19 cellular contexts compared by ENCODE assay signal in the genomic region with DNA sequence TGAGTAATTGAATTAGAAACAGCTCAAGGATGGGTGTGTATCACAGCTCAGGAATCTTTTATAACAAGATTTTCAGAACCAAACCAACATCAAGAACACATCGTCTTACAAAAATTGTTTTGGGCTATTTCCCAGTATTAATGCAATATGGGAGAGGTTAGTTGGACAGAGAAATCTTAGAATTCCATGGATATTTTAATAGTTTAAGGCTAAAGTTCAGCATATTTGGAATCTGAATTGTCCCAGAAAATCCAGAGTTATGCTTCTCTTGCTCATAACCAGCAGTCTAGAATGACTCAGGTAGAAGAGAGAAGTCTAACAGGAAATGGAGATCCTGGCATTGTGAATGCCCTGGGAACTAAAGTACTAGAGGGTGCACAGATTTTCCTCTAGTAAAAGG.
A peak's percentile ranks its signal among the peaks of the same experiment; 100 is the strongest.
DNase-seq lines count a peak whose midpoint lies in the region; ATAC-seq, FAIRE-seq and TF ChIP-seq lines count a peak whose summit lies in the region.
"Had no signal": no experiment of that assay in that cellular context is flagged by ENCODE, and none has a peak within 500 bp of the region (broad histone marks: within the 10 kb centered on the region; RNA-seq: fewer than 3 reads in every experiment).

No MANE protein-coding gene starts in this region.

- H2AFZ ChIP-seq in K562 (ENCODE audit: low read depth, low read length): no peak overlapping the region

- H3K36me3 ChIP-seq in K562 (ENCODE audit: control insufficient read depth, insufficient read depth, low read length): no peaks in the 10 kb centered on the region
- H3K36me3 ChIP-seq in lower lobe of right lung: no peaks in the 10 kb centered on the region
- no peaks in the 10 kb centered on the region for H3K36me3 ChIP-seq in aorta (ENCODE audit: control insufficient read depth in 1 of 2, insufficient read depth in 2 of 2, low read length in 1 of 2)
- no peaks in the 10 kb centered on the region for H3K36me3 ChIP-seq in vagina
- H3K36me3 ChIP-seq: right atrium auricular region, WERI-Rb-1 had no signal

- H3K27me3 Mint-ChIP-seq in stimulated activated memory B cell treated with anti-CD40 and anti-IgM and Interleukin-4, amounts not matched to agents 10 μg/mL and 1 μg/mL and 100 μg/mL, for 72 hours: peaks cover 32% of the 10 kb centered on the region

- no peaks in the 10 kb centered on the region for H3K36me3 Mint-ChIP-seq in stimulated activated memory B cell treated with anti-CD40 and anti-IgM and Interleukin-4, amounts not matched to agents 10 μg/mL and 1 μg/mL and 100 μg/mL, for 72 hours

- no peak overlapping the region for H3K4me3 ChIP-seq in right cardiac atrium (ENCODE audit: low read length)
- no peak overlapping the region for H3K4me3 ChIP-seq in K562
- H3K4me3 ChIP-seq in lower lobe of right lung: no peak overlapping the region
- H3K4me3 ChIP-seq in aorta (ENCODE audit: low read length in 2 of 2): no peak overlapping the region
- H3K4me3 ChIP-seq in vagina: no peak overlapping the region
- H3K4me3 ChIP-seq: right atrium auricular region had no signal

- no TSS peak for BruUV-seq in K562 (replicated peaks; lab: Mats Ljungman, UMichigan)

- TF ChIP-seq POLR2A in K562 (conservative IDR thresholded peaks at IDR 0.05) (no peak), vagina (IDR thresholded peaks at IDR 0.05) (no peak)

- peaks cover 5% of the 10 kb centered on the region for H3K4me1 ChIP-seq in right cardiac atrium (ENCODE audit: control insufficient read depth, insufficient read depth, low read length)
- no peaks in the 10 kb centered on the region for H3K4me1 ChIP-seq in K562 (replicated peaks in 1 of 2; ENCODE audit: control insufficient read depth in 2 of 2, insufficient read depth in 2 of 2, low read length in 2 of 2)
- peaks cover 40% of the 10 kb centered on the region for H3K4me1 ChIP-seq in lower lobe of right lung
- H3K4me1 ChIP-seq in aorta (ENCODE audit: control insufficient read depth in 1 of 2, insufficient read depth in 2 of 2, low read length in 2 of 2): no peaks in the 10 kb centered on the region
- H3K4me1 ChIP-seq in vagina: peaks cover 7% of the 10 kb centered on the region

- peak; percentile 46 for FAIRE-seq in K562 (lab: Jason Lieb, UNC)
- FAIRE-seq: D721Med, endothelial cell of umbilical vein had no signal

- no peak overlapping the region for H3K27ac Mint-ChIP-seq in stimulated activated memory B cell treated with anti-CD40 and anti-IgM and Interleukin-4, amounts not matched to agents 10 μg/mL and 1 μg/mL and 100 μg/mL, for 72 hours
- H3K27ac Mint-ChIP-seq: H9, nephron progenitor cell had no signal

- no peak overlapping the region for H3K9ac ChIP-seq in K562 (ENCODE audit: insufficient read depth in 1 of 2, low read depth in 2 of 2, low read length in 2 of 2)

- DNase-seq in right cardiac atrium: no peak
- no peak for DNase-seq in Right ventricle myocardium inferior (ENCODE audit: missing footprints)
- no peak for DNase-seq in K562 (ENCODE audit: extremely low read depth in 1 of 4, low spot score in 3 of 4)
- no peak for DNase-seq in lower lobe of right lung
- DNase-seq in aorta: no peak
- no peak for DNase-seq in vagina (ENCODE audit: extremely low spot score in 2 of 2)
- DNase-seq in HuH-7 (ENCODE audit: low spot score): no peak
- DNase-seq: H9; hypothalamus; left colon; NCI-H510A; stimulated activated naive CD4-positive, alpha-beta T cell treated with Interleukin-2 at 50 U/mL for 16 hours; WERI-Rb-1 had no signal

- WGBS in right cardiac atrium: 45% methylated on average over 1 of the region's 1 CpG
- 0% methylated on average over 1 of the region's 1 CpG for WGBS in K562 (ENCODE audit: insufficient coverage, low coverage, missing lambda C conversion rate)
- 2 to 5% methylated on average over 1 of the region's 1 CpG for WGBS in aorta, 2 donors

- intact Hi-C loops in right cardiac atrium (cut with DNase I): no loop called here
- intact Hi-C loops in Right ventricle myocardium inferior (cut with DNase I): no loop called here
- intact Hi-C loops in K562 (cut with micrococcal nuclease): no loop called here
- intact Hi-C loops in lower lobe of right lung (cut with DNase I): no loop called here
- intact Hi-C loops in aorta (cut with DNase I): no loop called here
- intact Hi-C loops in vagina (cut with DNase I): loop anchor here (10.0 kb wide), 1 partner anchor 55 kb away; no protein-coding TSS in a partner anchor

- no peaks in the 10 kb centered on the region for H3K4me1 Mint-ChIP-seq in stimulated activated memory B cell treated with anti-CD40 and anti-IgM and Interleukin-4, amounts not matched to agents 10 μg/mL and 1 μg/mL and 100 μg/mL, for 72 hours
- H3K4me1 Mint-ChIP-seq: central memory CD8-positive, alpha-beta T cell; nephron progenitor cell had no signal

- TF ChIP-seq CTCF in K562 (IDR thresholded peaks at IDR 0.05 in 2 of 3, conservative IDR thresholded peaks at IDR 0.05 in 1 of 3; ENCODE audit: insufficient read depth in 2 of 3, low read depth in 1 of 3, low read length in 3 of 3) (no peak), lower lobe of right lung (IDR thresholded peaks at IDR 0.05) (no peak), vagina (IDR thresholded peaks at IDR 0.05) (no peak)

- H3K9me3 Mint-ChIP-seq in stimulated activated memory B cell treated with anti-CD40 and anti-IgM and Interleukin-4, amounts not matched to agents 10 μg/mL and 1 μg/mL and 100 μg/mL, for 72 hours: peaks cover 4% of the 10 kb centered on the region
- H3K9me3 Mint-ChIP-seq: central memory CD8-positive, alpha-beta T cell; nephron progenitor cell had no signal

- H3K27me3 ChIP-seq in right cardiac atrium (ENCODE audit: control insufficient read depth, insufficient read depth) (no peaks in the 10 kb centered on the region), K562 (ENCODE audit: control insufficient read depth in 2 of 2, insufficient read depth in 2 of 2, low read length in 2 of 2) (peaks cover 0 to 2% of the 10 kb centered on the region in 2 experiments; a peak in 3 of 5 replicates), lower lobe of right lung (ENCODE audit: low read depth) (no peaks in the 10 kb centered on the region), aorta (ENCODE audit: control insufficient read depth in 1 of 2, insufficient read depth in 2 of 2, low read length in 1 of 2) (no peaks in the 10 kb centered on the region), vagina (no peaks in the 10 kb centered on the region)
- H3K27me3 ChIP-seq: right atrium auricular region had no signal

- H3K9me1 ChIP-seq in K562 (ENCODE audit: control insufficient read depth, insufficient read depth, low read length): no peaks in the 10 kb centered on the region

- POLR2A ChIA-PET in K562 (lab: Yijun Ruan, JAX): interaction anchor here (1.0 to 1.2 kb wide), 4 partner anchors 9 to 51 kb away, joined by 3 to 4 read pairs (median 3); no protein-coding TSS in a partner anchor

- in situ Hi-C loops in K562 (cut with MboI): no loop called here

- H3K4me2 ChIP-seq in K562 (ENCODE audit: insufficient read depth, low read length): no peak overlapping the region

- no peak for TF ChIP-seq RAD21 in K562 (CRISPR knock-in tag; conservative IDR thresholded peaks at IDR 0.05 in 1 of 2, IDR thresholded peaks at IDR 0.05 in 1 of 2)

- TF ChIP-seq EP300 in K562 (IDR thresholded peaks at IDR 0.05; ENCODE audit: low read length): no peak

- H4K20me1 ChIP-seq in K562 (replicated peaks; ENCODE audit: control insufficient read depth, insufficient read depth, low read length): no peaks in the 10 kb centered on the region

- peak in 1 of 2 donors; percentile 39 for ATAC-seq in right cardiac atrium
- no peak for ATAC-seq in Right ventricle myocardium inferior
- ATAC-seq in K562: no peak
- peak; percentile 9 to 23 for ATAC-seq in lower lobe of right lung
- peak; percentile 17 for ATAC-seq in aorta (ENCODE audit: low FRiP score)
- no peak for ATAC-seq in stimulated activated memory B cell treated with anti-CD40 and anti-IgM and Interleukin-4, amounts not matched to agents 10 μg/mL and 1 μg/mL and 100 μg/mL, for 72 hours
- ATAC-seq: left colon had no signal

- CTCF ChIA-PET in K562 (lab: Yijun Ruan, JAX; ENCODE audit: low intra/inter-chr PET ratio): no interaction called here

- no peaks in the 10 kb centered on the region for H3K79me2 ChIP-seq in K562 (ENCODE audit: control insufficient read depth, insufficient read depth, low read length)

- H3K9me3 ChIP-seq in right cardiac atrium (ENCODE audit: control insufficient read depth, low read length): no peaks in the 10 kb centered on the region
- no peaks in the 10 kb centered on the region for H3K9me3 ChIP-seq in K562 (replicated peaks; ENCODE audit: control insufficient read depth, insufficient read depth, low read depth, low read length)
- no peaks in the 10 kb centered on the region for H3K9me3 ChIP-seq in lower lobe of right lung
- H3K9me3 ChIP-seq in aorta (ENCODE audit: control insufficient read depth, low read length): no peaks in the 10 kb centered on the region
- no peaks in the 10 kb centered on the region for H3K9me3 ChIP-seq in vagina
- H3K9me3 ChIP-seq: right atrium auricular region had no signal

- H3K27ac ChIP-seq in right cardiac atrium (ENCODE audit: low read length) (peak overlapping the region; percentile 62), K562 (ENCODE audit: extremely low read depth, low read depth, low read length) (no peak overlapping the region), lower lobe of right lung (peak overlapping the region; percentile 63), aorta (ENCODE audit: low read depth in 1 of 2, low read length in 2 of 2) (no peak overlapping the region), vagina (no peak overlapping the region)
- H3K27ac ChIP-seq: right atrium auricular region, WERI-Rb-1 had no signal

- H3K4me3 Mint-ChIP-seq in stimulated activated memory B cell treated with anti-CD40 and anti-IgM and Interleukin-4, amounts not matched to agents 10 μg/mL and 1 μg/mL and 100 μg/mL, for 72 hours: no peak overlapping the region
- H3K4me3 Mint-ChIP-seq: central memory CD8-positive, alpha-beta T cell; H9; nephron progenitor cell had no signal

TF ChIP-seq in K562, 482 proteins besides CTCF, POLR2A, EP300 and RAD21 (continues in another document):
- TF ChIP-seq ZNF263 (CRISPR knock-in tag; IDR thresholded peaks at IDR 0.05; ENCODE audit: borderline replicate concordance): no peak
- no peak for TF ChIP-seq ZBED1 (IDR thresholded peaks at IDR 0.05)
- no peak for TF ChIP-seq FOXK2 (conservative IDR thresholded peaks at IDR 0.05 in 1 of 2, IDR thresholded peaks at IDR 0.05 in 1 of 2; ENCODE audit: low read depth in 2 of 2)
- TF ChIP-seq RBFOX2 (IDR thresholded peaks at IDR 0.05; ENCODE audit: low read depth, low read length): no peak
- no peak for TF ChIP-seq ZFP36 (IDR thresholded peaks at IDR 0.05; ENCODE audit: low read depth, low read length, partially characterized antibody)

Comparison
In these comparisons a context has a peak if more than half of its experiments do, and no peak if none do; other contexts are left out.
1. ATAC-seq: peak in lower lobe of right lung (2 of 2) and aorta (single experiment); none in Right ventricle myocardium inferior (single experiment), K562 (single experiment) and stimulated activated memory B cell treated with anti-CD40 and anti-IgM and Interleukin-4, amounts not matched to agents 10 μg/mL and 1 μg/mL and 100 μg/mL, for 72 hours (single experiment).
2. H3K27ac ChIP-seq: peak in right cardiac atrium (single experiment) and lower lobe of right lung (single experiment); none in K562 (single experiment), aorta (0 of 2) and vagina (single experiment).